14 cellular contexts compared by ENCODE assay signal in the genomic region with DNA sequence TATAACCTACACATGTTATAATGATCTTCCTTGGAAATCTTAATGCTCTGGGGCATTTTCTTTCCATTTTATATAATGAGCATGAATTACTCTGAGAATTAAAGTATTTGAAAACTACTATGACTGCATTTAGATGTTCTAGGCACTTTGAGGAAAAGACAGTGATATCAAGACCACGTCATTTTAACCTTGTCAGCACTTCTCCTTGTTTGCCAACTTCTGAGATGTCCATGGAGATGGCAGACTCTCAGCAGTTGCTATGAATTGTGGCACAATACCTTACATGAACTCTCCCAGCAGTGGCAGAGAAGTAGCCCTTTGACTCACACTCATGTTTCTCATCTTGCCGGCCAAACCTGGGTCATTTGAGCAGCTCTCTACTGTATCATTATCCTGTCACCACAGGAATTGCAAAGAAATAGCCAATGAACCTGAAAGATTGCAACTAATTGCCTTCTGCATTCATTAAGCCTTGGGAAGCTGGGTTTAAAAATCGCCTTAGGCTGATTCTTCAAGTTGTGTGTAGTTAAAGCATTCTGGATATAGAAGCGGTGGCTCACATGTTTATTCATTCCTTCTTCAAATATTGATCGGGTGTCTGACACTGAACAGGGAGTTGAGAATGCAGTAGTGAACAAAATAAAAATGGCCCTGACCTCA.
"Had no signal": no experiment of that assay in that cellular context is flagged by ENCODE, and none has a peak within 500 bp of the region (broad histone marks: within the 10 kb centered on the region; RNA-seq: fewer than 3 reads in every experiment).

No MANE protein-coding gene starts in this region.

- H3K36me3 Mint-ChIP-seq: naive B cell had no signal

- H3K4me3 ChIP-seq: gastrocnemius medialis, lung, pancreas, transverse colon had no signal

- H3K4me1 ChIP-seq: gastrocnemius medialis, transverse colon had no signal

- H3K4me1 Mint-ChIP-seq: activated CD4-positive, alpha-beta memory T cell treated with anti-CD3 and anti-CD28 coated beads, Interleukin-2, amount 10 ng/mL, durations not matched to agents 7 days and 5 days; naive B cell had no signal

- DNase-seq: activated CD4-positive, alpha-beta memory T cell treated with anti-CD3 and anti-CD28 coated beads, Interleukin-2, amount 10 ng/mL, durations not matched to agents 7 days and 5 days; activated gamma-delta T cell; activated T-cell treated with anti-CD3 and anti-CD28 coated beads, Interleukin-2, amount 50 U/mL, for 48 hours; effector CD4-positive, alpha-beta T cell; gastrocnemius medialis; naive B cell; pancreas; retina; stimulated activated CD4-positive, alpha-beta T cell treated with anti-CD3 and anti-CD28 coated beads, Interleukin-15, amount 100 ng/mL, for 24 hours; SW 1271; transverse colon had no signal

- H3K9me3 ChIP-seq: gastrocnemius medialis, pancreas, transverse colon had no signal

- H3K4me3 Mint-ChIP-seq: activated CD4-positive, alpha-beta memory T cell treated with anti-CD3 and anti-CD28 coated beads, Interleukin-2, amount 10 ng/mL, durations not matched to agents 7 days and 5 days; activated naive CD8-positive, alpha-beta T cell; naive B cell; T-helper 2 cell treated with Interferon-gamma antibody and Interleukin-4, amounts not matched to agents 5 μg/mL and 100 μg/mL, for 36 hours had no signal

- H3K27ac Mint-ChIP-seq: activated CD4-positive, alpha-beta memory T cell treated with anti-CD3 and anti-CD28 coated beads, Interleukin-2, amount 10 ng/mL, durations not matched to agents 7 days and 5 days; activated naive CD8-positive, alpha-beta T cell; naive B cell; T-helper 2 cell treated with Interferon-gamma antibody and Interleukin-4, amounts not matched to agents 5 μg/mL and 100 μg/mL, for 36 hours had no signal

- H3K9me3 Mint-ChIP-seq: activated CD4-positive, alpha-beta memory T cell treated with anti-CD3 and anti-CD28 coated beads, Interleukin-2, amount 10 ng/mL, durations not matched to agents 7 days and 5 days; naive B cell; T-helper 2 cell treated with Interferon-gamma antibody and Interleukin-4, amounts not matched to agents 5 μg/mL and 100 μg/mL, for 36 hours had no signal

- H3K27me3 ChIP-seq: pancreas, transverse colon had no signal

- H3K27me3 Mint-ChIP-seq: activated CD4-positive, alpha-beta memory T cell treated with anti-CD3 and anti-CD28 coated beads, Interleukin-2, amount 10 ng/mL, durations not matched to agents 7 days and 5 days; activated naive CD8-positive, alpha-beta T cell; naive B cell had no signal

- H3K36me3 ChIP-seq: gastrocnemius medialis, pancreas, transverse colon had no signal

- ATAC-seq: gastrocnemius medialis had no signal

- H3K27ac ChIP-seq: gastrocnemius medialis, pancreas, transverse colon had no signal
